16 cellular contexts compared by ENCODE assay signal in the genomic region with DNA sequence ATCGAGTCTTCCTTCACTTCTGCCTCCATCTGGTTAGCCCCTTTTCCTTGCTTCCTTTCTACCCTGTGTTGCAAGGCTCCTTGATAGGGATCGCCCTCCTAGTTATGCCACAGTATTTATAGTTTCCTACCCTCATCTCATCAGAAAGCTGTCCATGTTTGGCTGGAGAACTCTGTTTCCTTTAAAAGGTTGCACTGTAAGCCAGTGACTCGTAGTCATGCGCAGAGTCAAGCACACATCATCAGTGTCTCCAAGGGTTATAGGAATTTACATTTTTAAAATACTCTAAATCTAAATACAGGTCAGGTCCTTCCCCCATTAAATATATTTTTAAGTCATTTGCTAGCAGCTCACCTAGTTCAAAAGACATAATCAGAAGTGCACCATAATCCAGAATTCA.
DNase-seq lines count a peak whose midpoint lies in the region; TF ChIP-seq lines count a peak whose summit lies in the region.
"Had no signal": no experiment of that assay in that cellular context is flagged by ENCODE, and none has a peak within 500 bp of the region (broad histone marks: within the 10 kb centered on the region; RNA-seq: fewer than 3 reads in every experiment).

No MANE protein-coding gene starts in this region.

- H3F3A ChIP-seq in SK-N-SH (replicated peaks; ENCODE audit: insufficient read depth) (no peaks in the 10 kb centered on the region), MM.1S (ENCODE audit: insufficient read depth, low read length) (no peaks in the 10 kb centered on the region)

- H3K4me3 ChIP-seq in SK-N-SH (ENCODE audit: low read depth in 2 of 2, low read length in 1 of 2) (no peak overlapping the region), MM.1S (ENCODE audit: low read length) (no peak overlapping the region)
- H3K4me3 ChIP-seq: heart left ventricle, lower lobe of right lung had no signal

- H3K9ac ChIP-seq in SK-N-SH (no peak overlapping the region), MM.1S (ENCODE audit: low read length) (no peak overlapping the region)

- H4K20me1 ChIP-seq in SK-N-SH (ENCODE audit: insufficient read depth) (no peaks in the 10 kb centered on the region), MM.1S (ENCODE audit: insufficient read depth, low read length) (no peaks in the 10 kb centered on the region)

- peak; percentile 76 for DNase-seq in EH (ENCODE audit: low read depth)
- DNase-seq in SK-N-SH = no peak
- peak; percentile 12 for DNase-seq in epithelial cell of prostate (ENCODE audit: low read depth, low spot score)
- DNase-seq in nephron progenitor cell = no peak
- DNase-seq in epidermal melanocyte (ENCODE audit: insufficient read length, low spot score) = no peak
- no peak for DNase-seq in NCI-H1105 treated with DMSO at 0.1 percent for 48 hours (lab: John Stamatoyannopoulos, UW)
- DNase-seq in MM.1S = no peak
- no peak for DNase-seq in GF-D8 (lab: John Stamatoyannopoulos, UW)
- DNase-seq: activated CD4-positive, alpha-beta T cell treated with anti-CD3 and anti-CD28 coated beads, Interleukin-2, amount 10 ng/mL, durations not matched to agents 7 days and 5 days; cerebellar nuclear complex; heart left ventricle; lower lobe of right lung; stimulated activated CD4-positive, alpha-beta T cell treated with anti-CD3 and anti-CD28 coated beads, Interleukin-2, amount 100 ng/mL, for 24 hours; stimulated activated naive CD8-positive, alpha-beta T cell treated with anti-CD3 and anti-CD28 coated beads, Interleukin-15, Interleukin-2, amounts not matched to agents 100 U/mL and 50 U/mL, for 24 hours had no signal

- H3K4me1 Mint-ChIP-seq in nephron progenitor cell = peaks cover 46% of the 10 kb centered on the region
- H3K4me1 Mint-ChIP-seq: activated T-helper 17 cell treated with anti-CD3 and anti-CD28 coated beads, Interleukin-2, amount 50 U/mL, for 72 hours had no signal

- H2AFZ ChIP-seq in SK-N-SH (ENCODE audit: low read depth) (no peak overlapping the region), MM.1S (ENCODE audit: low read length) (no peak overlapping the region)

- H3K9me3 ChIP-seq in SK-N-SH (no peaks in the 10 kb centered on the region), MM.1S (replicated peaks; ENCODE audit: insufficient read depth, low read length) (no peaks in the 10 kb centered on the region)
- H3K9me3 ChIP-seq: heart left ventricle, lower lobe of right lung had no signal

- 85% methylated on average over 4 of the region's 4 CpGs for WGBS in SK-N-SH (ENCODE audit: low lambda C conversion rate)

- TF ChIP-seq RAD21 in SK-N-SH (IDR thresholded peaks at IDR 0.05; ENCODE audit: low read length) = no peak

- peaks cover 5% of the 10 kb centered on the region for H3K27me3 Mint-ChIP-seq in nephron progenitor cell (ENCODE audit: low read depth, poor library complexity)

- H3K4me2 ChIP-seq in SK-N-SH (no peak overlapping the region), MM.1S (ENCODE audit: low read depth, low read length) (no peak overlapping the region)

- peak overlapping the region in 1 of 2 experiments; percentile 34; a peak in 2 of 4 replicates for H3K27ac ChIP-seq in SK-N-SH (ENCODE audit: low read depth in 2 of 2, low read length in 1 of 2)
- peak overlapping the region; percentile 32 for H3K27ac ChIP-seq in epithelial cell of prostate
- H3K27ac ChIP-seq in MM.1S (ENCODE audit: low read length) = no peak overlapping the region
- H3K27ac ChIP-seq: heart left ventricle, lower lobe of right lung had no signal

- CTCF ChIA-PET in SK-N-SH (lab: Yijun Ruan, JAX) = interaction anchor here (1.0 to 1.7 kb wide), 2 partner anchors 15 to 19 kb away, joined by 3 to 6 read pairs; no protein-coding TSS in a partner anchor

- H3K4me1 ChIP-seq in SK-N-SH (ENCODE audit: control insufficient read depth in 1 of 2, insufficient read depth in 2 of 2, low read depth in 1 of 2, low read length in 1 of 2) = 0 out of 4 replicates have a peak, but pooled peaks cover 0 to 5% of the 10 kb centered on the region in 2 experiments
- H3K4me1 ChIP-seq in MM.1S (ENCODE audit: low read length) = no peaks in the 10 kb centered on the region
- H3K4me1 ChIP-seq: heart left ventricle, lower lobe of right lung had no signal

- no peaks in the 10 kb centered on the region for H3K9me3 Mint-ChIP-seq in nephron progenitor cell
- H3K9me3 Mint-ChIP-seq: activated CD4-positive, alpha-beta T cell treated with anti-CD3 and anti-CD28 coated beads, Interleukin-2, amount 10 ng/mL, durations not matched to agents 7 days and 5 days; activated T-helper 17 cell treated with anti-CD3 and anti-CD28 coated beads, Interleukin-2, amount 50 U/mL, for 72 hours had no signal

- TF ChIP-seq EP300 in SK-N-SH (IDR thresholded peaks at IDR 0.05; ENCODE audit: borderline replicate concordance in 1 of 2, low read depth in 1 of 2, low read length in 1 of 2) = no peak

- POLR2A ChIA-PET in SK-N-SH (lab: Yijun Ruan, JAX) = no interaction called here

- 0 out of 2 replicates have a peak, but pooled peaks cover 3% of the 10 kb centered on the region for H3K79me2 ChIP-seq in SK-N-SH (ENCODE audit: insufficient read depth)
- no peaks in the 10 kb centered on the region for H3K79me2 ChIP-seq in MM.1S (ENCODE audit: low read length)

- peak overlapping the region; percentile 98 for H3K27ac Mint-ChIP-seq in nephron progenitor cell
- H3K27ac Mint-ChIP-seq: activated CD4-positive, alpha-beta T cell treated with anti-CD3 and anti-CD28 coated beads, Interleukin-2, amount 10 ng/mL, durations not matched to agents 7 days and 5 days; activated T-helper 17 cell treated with anti-CD3 and anti-CD28 coated beads, Interleukin-2, amount 50 U/mL, for 72 hours had no signal

- TF ChIP-seq CTCF in SK-N-SH (IDR thresholded peaks at IDR 0.05) (no peak), nephron progenitor cell (IDR thresholded peaks at IDR 0.05) (no peak), MM.1S (IDR thresholded peaks at IDR 0.05; ENCODE audit: low read length) (no peak)

- no peak overlapping the region for H3K4me3 Mint-ChIP-seq in nephron progenitor cell
- H3K4me3 Mint-ChIP-seq: activated CD4-positive, alpha-beta T cell treated with anti-CD3 and anti-CD28 coated beads, Interleukin-2, amount 10 ng/mL, durations not matched to agents 7 days and 5 days; activated T-helper 17 cell treated with anti-CD3 and anti-CD28 coated beads, Interleukin-2, amount 50 U/mL, for 72 hours; CD14-positive monocyte had no signal

- H3K9me2 ChIP-seq in SK-N-SH (no peaks in the 10 kb centered on the region), MM.1S (replicated peaks; ENCODE audit: insufficient read depth, low read length) (no peaks in the 10 kb centered on the region)

- peaks cover 23 to 34% of the 10 kb centered on the region in 2 experiments for H3K36me3 ChIP-seq in SK-N-SH (replicated peaks in 1 of 2; ENCODE audit: control insufficient read depth in 1 of 2, insufficient read depth in 2 of 2, low read length in 1 of 2)
- H3K36me3 ChIP-seq in MM.1S (replicated peaks; ENCODE audit: insufficient read depth, low read length) = no peaks in the 10 kb centered on the region

- peaks cover 47% of the 10 kb centered on the region for H3K36me3 Mint-ChIP-seq in nephron progenitor cell (ENCODE audit: low read depth)
- H3K36me3 Mint-ChIP-seq: CD14-positive monocyte had no signal

- H3K27me3 ChIP-seq in SK-N-SH (ENCODE audit: insufficient read depth) (no peaks in the 10 kb centered on the region), MM.1S (replicated peaks; ENCODE audit: insufficient read depth, low read length) (no peaks in the 10 kb centered on the region)
- H3K27me3 ChIP-seq: heart left ventricle had no signal

TF ChIP-seq in SK-N-SH, 30 proteins besides CTCF, POLR2A, EP300 and RAD21:
- TF ChIP-seq FOSL2 (IDR thresholded peaks at IDR 0.05; ENCODE audit: borderline replicate concordance, low read depth) (peak; percentile 27; the same call in 1 of the 2 replicates), USF1 (IDR thresholded peaks at IDR 0.05; ENCODE audit: borderline replicate concordance, low read depth) (no peak), NFIC (IDR thresholded peaks at IDR 0.05; ENCODE audit: borderline replicate concordance) (no peak), RXRA (IDR thresholded peaks at IDR 0.05; ENCODE audit: borderline replicate concordance, low read depth) (no peak), FOXM1 (IDR thresholded peaks at IDR 0.05; ENCODE audit: low read depth) (no peak), SMC3 (IDR thresholded peaks at IDR 0.05; ENCODE audit: low read depth, low read length) (no peak), NRF1 (IDR thresholded peaks at IDR 0.05; ENCODE audit: low read depth, low read length) (0 out of 2 replicates have a peak, but pooled peaks have one; percentile 24), JUND (IDR thresholded peaks at IDR 0.05) (no peak)
- TF ChIP-seq, protein P1, sequence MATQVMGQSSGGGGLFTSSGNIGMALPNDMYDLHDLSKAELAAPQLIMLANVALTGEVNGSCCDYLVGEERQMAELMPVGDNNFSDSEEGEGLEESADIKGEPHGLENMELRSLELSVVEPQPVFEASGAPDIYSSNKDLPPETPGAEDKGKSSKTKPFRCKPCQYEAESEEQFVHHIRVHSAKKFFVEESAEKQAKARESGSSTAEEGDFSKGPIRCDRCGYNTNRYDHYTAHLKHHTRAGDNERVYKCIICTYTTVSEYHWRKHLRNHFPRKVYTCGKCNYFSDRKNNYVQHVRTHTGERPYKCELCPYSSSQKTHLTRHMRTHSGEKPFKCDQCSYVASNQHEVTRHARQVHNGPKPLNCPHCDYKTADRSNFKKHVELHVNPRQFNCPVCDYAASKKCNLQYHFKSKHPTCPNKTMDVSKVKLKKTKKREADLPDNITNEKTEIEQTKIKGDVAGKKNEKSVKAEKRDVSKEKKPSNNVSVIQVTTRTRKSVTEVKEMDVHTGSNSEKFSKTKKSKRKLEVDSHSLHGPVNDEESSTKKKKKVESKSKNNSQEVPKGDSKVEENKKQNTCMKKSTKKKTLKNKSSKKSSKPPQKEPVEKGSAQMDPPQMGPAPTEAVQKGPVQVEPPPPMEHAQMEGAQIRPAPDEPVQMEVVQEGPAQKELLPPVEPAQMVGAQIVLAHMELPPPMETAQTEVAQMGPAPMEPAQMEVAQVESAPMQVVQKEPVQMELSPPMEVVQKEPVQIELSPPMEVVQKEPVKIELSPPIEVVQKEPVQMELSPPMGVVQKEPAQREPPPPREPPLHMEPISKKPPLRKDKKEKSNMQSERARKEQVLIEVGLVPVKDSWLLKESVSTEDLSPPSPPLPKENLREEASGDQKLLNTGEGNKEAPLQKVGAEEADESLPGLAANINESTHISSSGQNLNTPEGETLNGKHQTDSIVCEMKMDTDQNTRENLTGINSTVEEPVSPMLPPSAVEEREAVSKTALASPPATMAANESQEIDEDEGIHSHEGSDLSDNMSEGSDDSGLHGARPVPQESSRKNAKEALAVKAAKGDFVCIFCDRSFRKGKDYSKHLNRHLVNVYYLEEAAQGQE (IDR thresholded peaks at IDR 0.05; ENCODE audit: low read depth, low read length) = no peak

Comparison
In these comparisons a context has a peak if more than half of its experiments do, and no peak if none do; other contexts are left out.
1. DNase-seq: peak in EH (single experiment) and epithelial cell of prostate (single experiment); none in SK-N-SH (single experiment), nephron progenitor cell (single experiment), epidermal melanocyte (single experiment), NCI-H1105 treated with DMSO at 0.1 percent for 48 hours (single experiment), MM.1S (single experiment) and GF-D8 (single experiment).